ENCODE assay signal across 8 cellular contexts in genomic region chr1:61076728-61077675, GRCh38. TPM values are rescaled to one million over a fixed set of nuclear protein-coding genes. Genes with fewer than 3 reads are reported as not detected.
DNase-seq lines count a peak whose midpoint lies in the region; ATAC-seq and TF ChIP-seq lines count a peak whose summit lies in the region.

No MANE protein-coding gene starts in this region.

- intact Hi-C loops in left lung (cut with DNase I), result no loop called here

- peak overlapping the region; percentile 58 for H3K27ac ChIP-seq in AG04450 (ENCODE audit: low read depth, low read length)
- H3K27ac ChIP-seq in coronary artery, result peak overlapping the region; percentile 70 to 83
- peak overlapping the region; percentile 84 to 90 for H3K27ac ChIP-seq in left lung

- TF ChIP-seq CTCF in AG04450 (IDR thresholded peaks at IDR 0.05; ENCODE audit: low read depth, low read length), result no peak
- TF ChIP-seq CTCF in coronary artery (IDR thresholded peaks at IDR 0.05), result no peak
- TF ChIP-seq CTCF in left lung (IDR thresholded peaks at IDR 0.05), result no peak

- peaks cover 2% of the 10 kb centered on the region for H3K27me3 ChIP-seq in AG04450 (ENCODE audit: control insufficient read depth, insufficient read depth, low read length)
- H3K27me3 ChIP-seq in left lung, result peaks cover 0 to 17% of the 10 kb centered on the region in 2 donors

- POLR2A ChIA-PET in AG04450 (lab: Yijun Ruan, JAX), result interaction anchor here (0.7 to 1.5 kb wide), 3 partner anchors 18 to 631 kb away, joined by 4 to 8 read pairs (median 5); no protein-coding TSS in a partner anchor

- peak; percentile 59 for DNase-seq in AG04450 (ENCODE audit: low read depth, low spot score)
- DNase-seq in GM19238 (ENCODE audit: insufficient read length, low spot score), result peak; percentile 47
- peak; percentile 72 for DNase-seq in NCI-H446 treated with DMSO at 0.1 percent for 48 hours (lab: John Stamatoyannopoulos, UW)
- DNase-seq in activated CD4-positive, alpha-beta T cell treated with anti-CD3 and anti-CD28 coated beads for 48 hours, result peak; percentile 74
- peak; percentile 90 for DNase-seq in coronary artery (ENCODE audit: low spot score)
- DNase-seq in left lung, result peak; percentile 92 to 93
- DNase-seq in stimulated activated CD4-positive, alpha-beta T cell treated with anti-CD3 and anti-CD28 coated beads, Interleukin-2, amount 100 ng/mL, for 48 hours, result peak; percentile 52 to 56

- H3K9me3 ChIP-seq in AG04450 (ENCODE audit: control insufficient read depth, insufficient read depth, low read length), result no peaks in the 10 kb centered on the region; the same call in 1 of the 2 replicates
- no peaks in the 10 kb centered on the region for H3K9me3 ChIP-seq in left lung

- no peaks in the 10 kb centered on the region for H3K36me3 ChIP-seq in left lung

- peak; percentile 84 for ATAC-seq in HG03432 (IDR thresholded peaks at IDR 0.05; ENCODE audit: unreplicated experiment)
- ATAC-seq in left lung, result peak; percentile 80

- peak overlapping the region; percentile 69 for H3K4me3 ChIP-seq in AG04450 (ENCODE audit: low read depth, low read length)
- H3K4me3 ChIP-seq in coronary artery, result peak overlapping the region; percentile 74
- peak overlapping the region; percentile 32 to 61 for H3K4me3 ChIP-seq in left lung

- peaks cover 34 to 47% of the 10 kb centered on the region in 2 donors for H3K4me1 ChIP-seq in left lung

- CTCF ChIA-PET in AG04450 (lab: Charles Lee), result interaction anchor here (0.8 to 3.9 kb wide), 7 partner anchors 9 to 667 kb away, joined by 3 to 49 read pairs (median 4); no protein-coding TSS in a partner anchor

RNA-seq across cellular contexts. Expression of gene NFIA, which starts 5.4 kb away (rescaled TPM):
- polyA plus RNA-seq in AG04450 (2011; rRNA removed), result 3.0 and 3.9 TPM in 2 replicates
- 9.6 and 11.6 TPM in 2 replicates for polyA minus RNA-seq in AG04450 (2011; rRNA and poly(A)+ RNA removed)
- total RNA-seq in left lung, result 10 to 100 TPM; 43.1 to 60.7 TPM

Comparison
In these comparisons a context has a peak if more than half of its experiments do, and no peak if none do; other contexts are left out.
1. Peak in every context shown above with its lines: DNase-seq, ATAC-seq, H3K4me3 ChIP-seq and H3K27ac ChIP-seq.